ENCODE assay signal across 1 cellular context in the genomic region with DNA sequence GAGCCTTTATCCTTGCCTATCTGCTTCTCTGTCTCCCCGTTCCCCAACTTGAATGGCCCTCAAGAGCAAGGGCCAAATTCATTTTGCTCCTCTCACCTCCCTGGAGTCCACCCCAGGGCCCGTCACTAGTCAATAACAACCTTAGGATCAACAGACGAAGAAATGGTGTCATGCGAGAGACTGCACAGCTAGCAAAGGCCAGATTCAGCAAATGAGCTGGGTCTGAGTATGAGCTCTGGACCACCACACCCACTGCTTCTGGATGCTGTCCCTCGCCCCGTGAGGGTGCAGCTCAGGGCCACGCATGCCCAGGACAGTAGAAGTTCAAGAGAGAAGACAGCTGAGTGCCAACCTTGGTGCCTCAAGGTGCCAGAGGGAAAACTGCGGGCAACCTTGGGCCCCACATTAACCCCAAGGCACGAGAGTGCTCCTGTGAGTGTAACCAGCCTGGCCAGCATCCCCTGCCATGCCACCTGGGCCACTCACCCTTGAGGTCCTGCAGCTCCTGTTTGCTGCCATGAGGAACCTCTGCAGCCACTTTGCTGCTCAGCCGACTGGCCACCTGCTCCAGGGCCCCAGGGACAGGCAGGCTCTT.
TF ChIP-seq lines count a peak whose summit lies in the region.

No MANE protein-coding gene starts in this region.

TF ChIP-seq in HCT116, 20 proteins besides CTCF, POLR2A, EP300 and RAD21 (continued from another document):
- TF ChIP-seq, protein P1, sequence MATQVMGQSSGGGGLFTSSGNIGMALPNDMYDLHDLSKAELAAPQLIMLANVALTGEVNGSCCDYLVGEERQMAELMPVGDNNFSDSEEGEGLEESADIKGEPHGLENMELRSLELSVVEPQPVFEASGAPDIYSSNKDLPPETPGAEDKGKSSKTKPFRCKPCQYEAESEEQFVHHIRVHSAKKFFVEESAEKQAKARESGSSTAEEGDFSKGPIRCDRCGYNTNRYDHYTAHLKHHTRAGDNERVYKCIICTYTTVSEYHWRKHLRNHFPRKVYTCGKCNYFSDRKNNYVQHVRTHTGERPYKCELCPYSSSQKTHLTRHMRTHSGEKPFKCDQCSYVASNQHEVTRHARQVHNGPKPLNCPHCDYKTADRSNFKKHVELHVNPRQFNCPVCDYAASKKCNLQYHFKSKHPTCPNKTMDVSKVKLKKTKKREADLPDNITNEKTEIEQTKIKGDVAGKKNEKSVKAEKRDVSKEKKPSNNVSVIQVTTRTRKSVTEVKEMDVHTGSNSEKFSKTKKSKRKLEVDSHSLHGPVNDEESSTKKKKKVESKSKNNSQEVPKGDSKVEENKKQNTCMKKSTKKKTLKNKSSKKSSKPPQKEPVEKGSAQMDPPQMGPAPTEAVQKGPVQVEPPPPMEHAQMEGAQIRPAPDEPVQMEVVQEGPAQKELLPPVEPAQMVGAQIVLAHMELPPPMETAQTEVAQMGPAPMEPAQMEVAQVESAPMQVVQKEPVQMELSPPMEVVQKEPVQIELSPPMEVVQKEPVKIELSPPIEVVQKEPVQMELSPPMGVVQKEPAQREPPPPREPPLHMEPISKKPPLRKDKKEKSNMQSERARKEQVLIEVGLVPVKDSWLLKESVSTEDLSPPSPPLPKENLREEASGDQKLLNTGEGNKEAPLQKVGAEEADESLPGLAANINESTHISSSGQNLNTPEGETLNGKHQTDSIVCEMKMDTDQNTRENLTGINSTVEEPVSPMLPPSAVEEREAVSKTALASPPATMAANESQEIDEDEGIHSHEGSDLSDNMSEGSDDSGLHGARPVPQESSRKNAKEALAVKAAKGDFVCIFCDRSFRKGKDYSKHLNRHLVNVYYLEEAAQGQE (IDR thresholded peaks at IDR 0.05; ENCODE audit: low read depth): no peak
- no peak for TF ChIP-seq EZH2phosphoT487 (IDR thresholded peaks at IDR 0.05; ENCODE audit: borderline replicate concordance)
- TF ChIP-seq, protein P2, sequence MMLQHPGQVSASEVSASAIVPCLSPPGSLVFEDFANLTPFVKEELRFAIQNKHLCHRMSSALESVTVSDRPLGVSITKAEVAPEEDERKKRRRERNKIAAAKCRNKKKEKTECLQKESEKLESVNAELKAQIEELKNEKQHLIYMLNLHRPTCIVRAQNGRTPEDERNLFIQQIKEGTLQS (IDR thresholded peaks at IDR 0.05): no peak
- TF ChIP-seq SRF (IDR thresholded peaks at IDR 0.05; ENCODE audit: low read depth): no peak
- no peak for TF ChIP-seq ZFX (IDR thresholded peaks at IDR 0.05)
- no peak for TF ChIP-seq YY1 (IDR thresholded peaks at IDR 0.05; ENCODE audit: extremely low read depth, insufficient replicate concordance, low read depth, low read length)
- TF ChIP-seq MAX (IDR thresholded peaks at IDR 0.05): no peak
- TF ChIP-seq CEBPB (IDR thresholded peaks at IDR 0.05; ENCODE audit: low read depth): no peak
